In genomic region chr19:44890366-44891015, GRCh38 we compare ENCODE assay signal across 7 cellular contexts. TPM values are rescaled to one million over a fixed set of nuclear protein-coding genes. Genes with fewer than 3 reads are reported as not detected.
A peak's percentile ranks its signal among the peaks of the same experiment; 100 is the strongest.
DNase-seq lines count a peak whose midpoint lies in the region; TF ChIP-seq lines count a peak whose summit lies in the region.

No MANE protein-coding gene starts in this region.

- BruUV-seq in OCI-LY7 (replicated peaks; lab: Mats Ljungman, UMichigan): no TSS peak

- no peaks in the 10 kb centered on the region for H3K36me3 ChIP-seq in GM23248 (ENCODE audit: low read depth)
- peaks cover 39% of the 10 kb centered on the region for H3K36me3 ChIP-seq in OCI-LY7 (ENCODE audit: insufficient read depth, low read length)
- H3K36me3 ChIP-seq in neuronal stem cell (replicated peaks in 1 of 2; ENCODE audit: control insufficient read depth in 2 of 2, insufficient read depth in 2 of 2, low read length in 2 of 2): peaks cover 47 to 65% of the 10 kb centered on the region in 2 donors

- H2BK15ac ChIP-seq in neuronal stem cell (ENCODE audit: low read length): no peak overlapping the region

- no peak overlapping the region for H4K8ac ChIP-seq in neuronal stem cell (ENCODE audit: low read depth, low read length)

- H2BK5ac ChIP-seq in neuronal stem cell (ENCODE audit: low read length): peak overlapping the region; percentile 85

- intact Hi-C loops in OCI-LY7 (cut with micrococcal nuclease; ENCODE audit: unreplicated experiment): loop anchor here (5.0 kb wide), 1 partner anchor 67 kb away; the partner anchor contains the start of gene CLPTM1

- H3F3A ChIP-seq in GM23248 (ENCODE audit: insufficient read depth): peaks cover 13% of the 10 kb centered on the region

- H3K79me1 ChIP-seq in neuronal stem cell (ENCODE audit: low read depth, low read length): peaks cover 14% of the 10 kb centered on the region

- H3K4me1 ChIP-seq in GM23248 (ENCODE audit: insufficient read depth) (peaks cover 9% of the 10 kb centered on the region), OCI-LY7 (ENCODE audit: insufficient read depth, low read length, poor library complexity, severe bottlenecking) (peaks cover 18% of the 10 kb centered on the region), neuronal stem cell (ENCODE audit: control insufficient read depth in 2 of 2, insufficient read depth in 1 of 2, low read depth in 1 of 2, low read length in 2 of 2) (peaks cover 11 to 12% of the 10 kb centered on the region in 2 donors)

- no peak overlapping the region for H2AK5ac ChIP-seq in neuronal stem cell (ENCODE audit: low read depth, low read length)

- H2AFZ ChIP-seq in GM23248 (peak overlapping the region; percentile 76), OCI-LY7 (ENCODE audit: low read length) (peak overlapping the region; percentile 82), neuronal stem cell (ENCODE audit: low read length) (peak overlapping the region; percentile 38)

- H3K9me2 ChIP-seq in GM23248 (ENCODE audit: insufficient read depth) (no peaks in the 10 kb centered on the region), OCI-LY7 (ENCODE audit: insufficient read depth, low read length) (no peaks in the 10 kb centered on the region)

- peak overlapping the region; percentile 67 for H3K18ac ChIP-seq in neuronal stem cell (ENCODE audit: low read length)

- H4K20me1 ChIP-seq in GM23248 (ENCODE audit: insufficient read depth) (no peaks in the 10 kb centered on the region), OCI-LY7 (ENCODE audit: insufficient read depth, low read length) (peaks cover 11% of the 10 kb centered on the region)

- H3K27me3 ChIP-seq in GM23248 (replicated peaks; ENCODE audit: insufficient read depth) (no peaks in the 10 kb centered on the region), neuronal stem cell (ENCODE audit: control insufficient read depth in 3 of 3, insufficient read depth in 3 of 3, low read depth in 1 of 3, low read length in 3 of 3) (no peaks in the 10 kb centered on the region)

- peak; percentile 99 for DNase-seq in GM10248 (ENCODE audit: extremely low spot score)
- peak; percentile 99 for DNase-seq in GM23248
- peak; percentile 100 for DNase-seq in KBM-7
- peak; percentile 100 for DNase-seq in OCI-LY7 (ENCODE audit: low spot score)
- DNase-seq in activated naive CD8-positive, alpha-beta T cell treated with anti-CD3 and anti-CD28 coated beads, Interleukin-2, amount 50 U/mL, for 16 hours (ENCODE audit: low read depth, low spot score): peak; percentile 100
- peak; percentile 98 for DNase-seq in glomerular endothelial cell (ENCODE audit: extremely low read depth, low read depth, low spot score)
- DNase-seq in neuronal stem cell (ENCODE audit: low spot score): peak; percentile 100

- in situ Hi-C loops in GM23248 (cut with MboI) (no loop called here), KBM-7 (cut with MboI; ENCODE audit: low pct_unique_long_range_greater_than_20kb, low sequenced_read_pairs) (no loop called here)

- H3K23ac ChIP-seq in neuronal stem cell (ENCODE audit: low read depth, low read length, poor library complexity): peak overlapping the region; percentile 77

- peak overlapping the region; percentile 69 for H3K4me3 ChIP-seq in GM23248
- peak overlapping the region; percentile 66 for H3K4me3 ChIP-seq in OCI-LY7 (ENCODE audit: low read depth, low read length, poor library complexity, severe bottlenecking)
- H3K4me3 ChIP-seq in neuronal stem cell (ENCODE audit: low read length in 2 of 2): peak overlapping the region; percentile 46 to 73

- H2BK12ac ChIP-seq in neuronal stem cell (ENCODE audit: low read length): no peak overlapping the region

- no peak overlapping the region for H4K91ac ChIP-seq in neuronal stem cell (ENCODE audit: low read depth, low read length, poor library complexity)

- peak overlapping the region; percentile 99 for H3K4me2 ChIP-seq in GM23248 (ENCODE audit: unreplicated experiment)
- H3K4me2 ChIP-seq in OCI-LY7 (ENCODE audit: low read length): peak overlapping the region; percentile 74
- peak overlapping the region; percentile 72 for H3K4me2 ChIP-seq in neuronal stem cell (ENCODE audit: insufficient read depth, low read length, poor library complexity, severe bottlenecking)

- 0 to 2% methylated on average over 40 of the region's 40 CpGs for WGBS in GM23248 (ENCODE audit: low coverage in 1 of 2, low lambda C conversion rate in 2 of 2, missing lambda C conversion rate in 2 of 2), 2 experiments
- WGBS in neuronal stem cell (ENCODE audit: extremely low coverage in 2 of 2, insufficient read length in 2 of 2, insufficient replicate concordance in 1 of 2), 2 donors: no CpG with 5 or more reads among the region's 40 CpGs

- CTCF ChIA-PET in GM10248 (lab: Yijun Ruan, JAX) (interaction anchor here (0.6 to 1.5 kb wide), 5 partner anchors 14 to 201 kb away, joined by 3 to 5 read pairs (median 3); partner anchors contain the start of gene NECTIN2), OCI-LY7 (lab: Charles Lee; ENCODE audit: unreplicated experiment) (interaction anchor here (0.5 to 0.6 kb wide), 3 partner anchors 157 to 245 kb away, joined by 4 to 5 read pairs (median 5); no protein-coding TSS in a partner anchor)

- no peak overlapping the region for H3K14ac ChIP-seq in neuronal stem cell (ENCODE audit: low read length)

- H3K27ac ChIP-seq in GM23248: peak overlapping the region; percentile 90
- H3K27ac ChIP-seq in OCI-LY7 (ENCODE audit: low read depth, low read length, poor library complexity, severe bottlenecking): peak overlapping the region; percentile 90
- H3K27ac ChIP-seq in neuronal stem cell (replicated peaks; ENCODE audit: low read length): peak overlapping the region; percentile 87

- POLR2A ChIA-PET in GM10248 (lab: Yijun Ruan, JAX): interaction anchor here (0.8 kb wide), 1 partner anchor 297 kb away, joined by 4 read pairs; no protein-coding TSS in a partner anchor
- POLR2A ChIA-PET in OCI-LY7 (lab: Charles Lee): interaction anchor here (0.6 kb wide), 1 partner anchor 289 kb away, joined by 3 read pairs; the partner anchor contains the start of gene BLOC1S3

- H3K9ac ChIP-seq in GM23248 (peak overlapping the region; percentile 79), neuronal stem cell (ENCODE audit: low read depth, low read length, poor library complexity) (peak overlapping the region; percentile 79)

- H3K9me3 ChIP-seq in GM23248 (ENCODE audit: low read depth): no peaks in the 10 kb centered on the region
- H3K9me3 ChIP-seq in OCI-LY7 (ENCODE audit: low read length): no peaks in the 10 kb centered on the region
- no peaks in the 10 kb centered on the region for H3K9me3 ChIP-seq in neuronal stem cell (replicated peaks in 1 of 2; ENCODE audit: control insufficient read depth in 2 of 2, insufficient read depth in 1 of 2, low read depth in 1 of 2, low read length in 2 of 2)

- H3K79me2 ChIP-seq in GM23248 (ENCODE audit: insufficient read depth) (peaks cover 38% of the 10 kb centered on the region), OCI-LY7 (ENCODE audit: insufficient read depth, low read depth, low read length) (peaks cover 29% of the 10 kb centered on the region)

- TF ChIP-seq CTCF in GM10248 (IDR thresholded peaks at IDR 0.05; ENCODE audit: control extremely low read depth, extremely low read depth, low read depth, missing control alignments): no peak
- TF ChIP-seq CTCF in OCI-LY7 (conservative IDR thresholded peaks at IDR 0.05; ENCODE audit: low read length): no peak

- H3K4ac ChIP-seq in neuronal stem cell (ENCODE audit: low read length): no peak overlapping the region

- no peak overlapping the region for H2BK120ac ChIP-seq in neuronal stem cell (ENCODE audit: low read depth, low read length)

RNA-seq across cellular contexts. Expression of gene TOMM40, which starts 0.6 kb away (rescaled TPM):
- total RNA-seq in GM23248 (2014; rRNA removed; shearing (Covaris generic)): 52.9 and 72.5 TPM in 2 replicates
- 54.6 and 54.7 TPM in 2 replicates for polyA plus RNA-seq in GM23248 (2016; fragmentation: Nextera tagmentation; extraction: Ambion mirVana)
- total RNA-seq in OCI-LY7 (2014; rRNA removed; shearing (Covaris generic)): 89.7 and 90.1 TPM in 2 replicates
- total RNA-seq in OCI-LY7 (2022) (58.9 and 80.9 TPM in 2 replicates), glomerular endothelial cell (74.7 and 75.5 TPM in 2 replicates)
- 49.4 TPM for polyA plus RNA-seq in neuronal stem cell (2013, experiment 1 of 2)
- polyA plus RNA-seq in neuronal stem cell (2013, experiment 2 of 2): 49.5 TPM

RNA-seq across cellular contexts. Expression of gene APOE, which starts 15.1 kb away (rescaled TPM):
- total RNA-seq in GM23248 (2014; rRNA removed; shearing (Covaris generic)): 0.76 TPM in 1 of 2 replicates, not detected in the other
- polyA plus RNA-seq in GM23248 (2016; fragmentation: Nextera tagmentation; extraction: Ambion mirVana): 0.60 and 0.87 TPM in 2 replicates
- 2.1 and 3.3 TPM in 2 replicates for total RNA-seq in OCI-LY7 (2014; rRNA removed; shearing (Covaris generic))
- total RNA-seq in OCI-LY7 (2022) (1.1 and 1.8 TPM in 2 replicates), glomerular endothelial cell (4.0 and 10.0 TPM in 2 replicates)
- 121 TPM for polyA plus RNA-seq in neuronal stem cell (2013, experiment 1 of 2)
- polyA plus RNA-seq in neuronal stem cell (2013, experiment 2 of 2): 119 TPM

RNA-seq across cellular contexts. Expression of gene APOC1, which starts 23.9 kb away (rescaled TPM):
- not detected in 2 replicates for total RNA-seq in GM23248 (2014; rRNA removed; shearing (Covaris generic))
- polyA plus RNA-seq in GM23248 (2016; fragmentation: Nextera tagmentation; extraction: Ambion mirVana): 0.49 TPM in 1 of 2 replicates, not detected in the other
- not detected in 2 replicates for total RNA-seq in OCI-LY7 (2014; rRNA removed; shearing (Covaris generic))
- total RNA-seq in OCI-LY7 (2022): 1.9 TPM in 1 of 2 replicates, not detected in the other
- total RNA-seq in glomerular endothelial cell: 0.44 and 2.3 TPM in 2 replicates
- polyA plus RNA-seq in neuronal stem cell (2013, experiment 1 of 2): 128 TPM
- 116 TPM for polyA plus RNA-seq in neuronal stem cell (2013, experiment 2 of 2)

RNA-seq across cellular contexts. Expression of gene NECTIN2, which starts 44.4 kb away (rescaled TPM):
- total RNA-seq in GM23248 (2014; rRNA removed; shearing (Covaris generic)): 71.7 and 88.7 TPM in 2 replicates
- polyA plus RNA-seq in GM23248 (2016; fragmentation: Nextera tagmentation; extraction: Ambion mirVana): 60.5 and 63.0 TPM in 2 replicates
- total RNA-seq in OCI-LY7 (2014; rRNA removed; shearing (Covaris generic)): not detected in 2 replicates
- total RNA-seq in OCI-LY7 (2022) (not detected in 2 replicates), glomerular endothelial cell (292 and 342 TPM in 2 replicates)
- polyA plus RNA-seq in neuronal stem cell (2013, experiment 1 of 2): 210 TPM
- 208 TPM for polyA plus RNA-seq in neuronal stem cell (2013, experiment 2 of 2)

RNA-seq across cellular contexts. Expression of gene APOC4, which starts 51.5 kb away (rescaled TPM):
- not detected in 2 replicates for total RNA-seq in GM23248 (2014; rRNA removed; shearing (Covaris generic))
- polyA plus RNA-seq in GM23248 (2016; fragmentation: Nextera tagmentation; extraction: Ambion mirVana): not detected in 2 replicates
- total RNA-seq in OCI-LY7 (2014; rRNA removed; shearing (Covaris generic)): not detected in 2 replicates
- not detected in 2 replicates for total RNA-seq in OCI-LY7 (2022)
- total RNA-seq in glomerular endothelial cell: not detected in 2 replicates
- polyA plus RNA-seq in neuronal stem cell (2013, experiment 1 of 2): not detected
- not detected for polyA plus RNA-seq in neuronal stem cell (2013, experiment 2 of 2)

Comparison
In these comparisons a context has a peak if more than half of its experiments do, and no peak if none do; other contexts are left out.
1. Peak in every context shown above with its lines: DNase-seq, H3K4me3 ChIP-seq and H3K27ac ChIP-seq.